In the genomic region with DNA sequence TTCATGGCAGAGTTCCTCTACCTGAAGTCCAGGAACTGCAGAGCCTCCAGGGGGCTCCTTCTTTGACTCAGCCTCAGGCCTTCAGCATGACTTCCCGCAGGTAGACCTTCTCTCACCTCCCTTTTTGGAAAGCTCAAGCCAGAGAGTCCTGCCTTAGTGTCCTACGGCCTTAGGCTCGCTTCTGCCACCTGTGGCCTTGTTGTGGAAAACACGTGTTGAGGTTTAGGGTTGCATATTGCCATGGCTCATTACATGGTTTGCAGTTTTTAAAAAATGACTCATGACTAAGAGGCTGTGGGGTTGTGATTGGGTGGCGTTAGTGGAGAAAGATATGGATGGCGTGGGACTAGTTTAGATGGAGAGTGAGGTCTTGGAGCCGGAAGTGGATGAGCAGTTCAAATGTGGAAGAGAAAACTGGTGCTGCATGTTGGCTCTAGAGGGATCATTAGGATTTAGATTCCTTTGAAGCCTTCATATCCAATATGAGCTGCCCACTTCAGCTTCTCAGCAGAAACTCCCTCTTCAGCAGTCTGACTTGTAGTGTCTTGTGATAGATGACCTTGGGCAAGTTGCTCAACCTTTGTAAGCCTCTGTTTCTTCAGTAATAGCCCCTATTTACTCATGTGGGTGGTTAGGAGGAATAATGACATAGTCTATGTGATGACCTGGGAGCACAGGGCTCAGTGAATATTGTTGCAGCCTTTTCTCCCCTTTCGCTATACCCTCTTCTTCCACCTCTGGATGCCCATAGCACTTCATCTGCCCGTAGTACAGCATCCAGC, we compare ENCODE assay signal across 1 cellular context.
TF ChIP-seq lines count a peak whose summit lies in the region.

No MANE protein-coding gene starts in this region.

TF ChIP-seq in GM23338, 12 proteins besides CTCF, POLR2A, EP300 and RAD21 (continued from another document):
- TF ChIP-seq, protein P1, sequence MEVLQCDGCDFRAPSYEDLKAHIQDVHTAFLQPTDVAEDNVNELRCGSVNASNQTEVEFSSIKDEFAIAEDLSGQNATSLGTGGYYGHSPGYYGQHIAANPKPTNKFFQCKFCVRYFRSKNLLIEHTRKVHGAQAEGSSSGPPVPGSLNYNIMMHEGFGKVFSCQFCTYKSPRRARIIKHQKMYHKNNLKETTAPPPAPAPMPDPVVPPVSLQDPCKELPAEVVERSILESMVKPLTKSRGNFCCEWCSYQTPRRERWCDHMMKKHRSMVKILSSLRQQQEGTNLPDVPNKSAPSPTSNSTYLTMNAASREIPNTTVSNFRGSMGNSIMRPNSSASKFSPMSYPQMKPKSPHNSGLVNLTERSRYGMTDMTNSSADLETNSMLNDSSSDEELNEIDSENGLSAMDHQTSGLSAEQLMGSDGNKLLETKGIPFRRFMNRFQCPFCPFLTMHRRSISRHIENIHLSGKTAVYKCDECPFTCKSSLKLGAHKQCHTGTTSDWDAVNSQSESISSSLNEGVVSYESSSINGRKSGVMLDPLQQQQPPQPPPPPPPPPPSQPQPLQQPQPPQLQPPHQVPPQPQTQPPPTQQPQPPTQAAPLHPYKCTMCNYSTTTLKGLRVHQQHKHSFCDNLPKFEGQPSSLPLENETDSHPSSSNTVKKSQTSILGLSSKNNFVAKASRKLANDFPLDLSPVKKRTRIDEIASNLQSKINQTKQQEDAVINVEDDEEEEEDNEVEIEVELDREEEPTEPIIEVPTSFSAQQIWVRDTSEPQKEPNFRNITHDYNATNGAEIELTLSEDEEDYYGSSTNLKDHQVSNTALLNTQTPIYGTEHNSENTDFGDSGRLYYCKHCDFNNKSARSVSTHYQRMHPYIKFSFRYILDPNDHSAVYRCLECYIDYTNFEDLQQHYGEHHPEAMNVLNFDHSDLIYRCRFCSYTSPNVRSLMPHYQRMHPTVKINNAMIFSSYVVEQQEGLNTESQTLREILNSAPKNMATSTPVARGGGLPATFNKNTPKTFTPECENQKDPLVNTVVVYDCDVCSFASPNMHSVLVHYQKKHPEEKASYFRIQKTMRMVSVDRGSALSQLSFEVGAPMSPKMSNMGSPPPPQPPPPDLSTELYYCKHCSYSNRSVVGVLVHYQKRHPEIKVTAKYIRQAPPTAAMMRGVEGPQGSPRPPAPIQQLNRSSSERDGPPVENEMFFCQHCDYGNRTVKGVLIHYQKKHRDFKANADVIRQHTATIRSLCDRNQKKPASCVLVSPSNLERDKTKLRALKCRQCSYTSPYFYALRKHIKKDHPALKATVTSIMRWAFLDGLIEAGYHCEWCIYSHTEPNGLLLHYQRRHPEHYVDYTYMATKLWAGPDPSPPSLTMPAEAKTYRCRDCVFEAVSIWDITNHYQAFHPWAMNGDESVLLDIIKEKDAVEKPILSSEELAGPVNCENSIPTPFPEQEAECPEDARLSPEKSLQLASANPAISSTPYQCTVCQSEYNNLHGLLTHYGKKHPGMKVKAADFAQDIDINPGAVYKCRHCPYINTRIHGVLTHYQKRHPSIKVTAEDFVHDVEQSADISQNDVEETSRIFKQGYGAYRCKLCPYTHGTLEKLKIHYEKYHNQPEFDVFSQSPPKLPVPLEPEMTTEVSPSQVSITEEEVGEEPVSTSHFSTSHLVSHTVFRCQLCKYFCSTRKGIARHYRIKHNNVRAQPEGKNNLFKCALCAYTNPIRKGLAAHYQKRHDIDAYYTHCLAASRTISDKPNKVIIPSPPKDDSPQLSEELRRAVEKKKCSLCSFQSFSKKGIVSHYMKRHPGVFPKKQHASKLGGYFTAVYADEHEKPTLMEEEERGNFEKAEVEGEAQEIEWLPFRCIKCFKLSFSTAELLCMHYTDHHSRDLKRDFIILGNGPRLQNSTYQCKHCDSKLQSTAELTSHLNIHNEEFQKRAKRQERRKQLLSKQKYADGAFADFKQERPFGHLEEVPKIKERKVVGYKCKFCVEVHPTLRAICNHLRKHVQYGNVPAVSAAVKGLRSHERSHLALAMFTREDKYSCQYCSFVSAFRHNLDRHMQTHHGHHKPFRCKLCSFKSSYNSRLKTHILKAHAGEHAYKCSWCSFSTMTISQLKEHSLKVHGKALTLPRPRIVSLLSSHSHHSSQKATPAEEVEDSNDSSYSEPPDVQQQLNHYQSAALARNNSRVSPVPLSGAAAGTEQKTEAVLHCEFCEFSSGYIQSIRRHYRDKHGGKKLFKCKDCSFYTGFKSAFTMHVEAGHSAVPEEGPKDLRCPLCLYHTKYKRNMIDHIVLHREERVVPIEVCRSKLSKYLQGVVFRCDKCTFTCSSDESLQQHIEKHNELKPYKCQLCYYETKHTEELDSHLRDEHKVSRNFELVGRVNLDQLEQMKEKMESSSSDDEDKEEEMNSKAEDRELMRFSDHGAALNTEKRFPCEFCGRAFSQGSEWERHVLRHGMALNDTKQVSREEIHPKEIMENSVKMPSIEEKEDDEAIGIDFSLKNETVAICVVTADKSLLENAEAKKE (CRISPR knock-in tag; IDR thresholded peaks at IDR 0.05) = peak; percentile 97
- TF ChIP-seq ZNF114 (CRISPR knock-in tag; IDR thresholded peaks at IDR 0.05) (peak; percentile 54; the same call in 1 of the 2 replicates), STAT1 (IDR thresholded peaks at IDR 0.05; ENCODE audit: unreplicated experiment) (no peak)
